ENCODE assay signal across 10 cellular contexts in the genomic region with DNA sequence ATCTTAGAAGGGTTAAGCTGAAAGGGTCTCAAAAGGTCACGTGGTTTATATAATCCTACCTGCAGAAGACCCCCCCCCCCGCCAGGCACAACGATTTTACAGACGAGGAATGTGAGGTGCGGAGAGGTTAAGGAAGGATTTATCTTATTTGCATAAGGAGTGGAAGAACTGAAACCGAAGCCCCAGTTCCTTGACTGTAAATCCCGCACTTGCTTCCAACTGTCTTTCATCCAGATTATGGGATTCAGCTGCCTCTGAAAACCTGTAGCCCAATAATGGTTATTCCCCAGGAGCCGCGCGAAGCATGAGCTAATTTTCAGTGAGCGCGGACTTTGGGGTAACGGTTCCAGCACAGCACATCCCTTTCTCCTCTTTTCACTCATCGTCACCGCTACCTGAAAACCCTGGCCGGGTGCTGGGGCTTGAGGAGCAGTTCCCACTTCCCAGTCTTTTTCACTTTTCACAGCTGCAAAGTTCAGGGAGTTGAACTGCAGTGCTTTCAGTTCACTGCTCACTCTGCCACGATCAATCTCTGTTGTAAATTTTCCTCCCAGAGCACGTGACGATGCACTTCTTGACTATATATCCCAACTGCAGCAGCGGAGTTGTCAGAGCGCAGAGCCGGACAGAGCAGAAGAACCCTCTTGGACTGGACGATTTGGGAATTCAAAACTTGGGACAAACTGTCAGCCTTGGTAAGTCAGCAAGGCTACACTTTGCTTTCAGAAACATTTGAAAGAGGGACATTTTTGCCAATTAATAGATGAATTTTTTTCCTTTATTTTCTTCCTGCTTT. TPM values are rescaled to one million over a fixed set of nuclear protein-coding genes. Genes with fewer than 3 reads are reported as not detected.
DNase-seq lines count a peak whose midpoint lies in the region; FAIRE-seq and TF ChIP-seq lines count a peak whose summit lies in the region.
"Had no signal": no experiment of that assay in that cellular context is flagged by ENCODE, and none has a peak within 500 bp of the region (broad histone marks: within the 10 kb centered on the region; RNA-seq: fewer than 3 reads in every experiment).

A gene with protein sequence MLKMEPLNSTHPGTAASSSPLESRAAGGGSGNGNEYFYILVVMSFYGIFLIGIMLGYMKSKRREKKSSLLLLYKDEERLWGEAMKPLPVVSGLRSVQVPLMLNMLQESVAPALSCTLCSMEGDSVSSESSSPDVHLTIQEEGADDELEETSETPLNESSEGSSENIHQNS (plus strand): TSS at position 611 of the 796 bp plus-strand sequence. CDS start 641 bp downstream, outside the sequence.

- WGBS in thyroid gland, 2 donors = 22 to 27% methylated on average over 23 of the region's 23 CpGs

- H2AFZ ChIP-seq in MM.1S (ENCODE audit: low read length) = no peak within 1 kb of the TSS

- TF ChIP-seq CTCF in LNCaP clone FGC (IDR thresholded peaks at IDR 0.05; ENCODE audit: control insufficient read depth, extremely low read depth, insufficient read depth) (no peak), thyroid gland (IDR thresholded peaks at IDR 0.05) (no peak), MM.1S (IDR thresholded peaks at IDR 0.05; ENCODE audit: low read length) (no peak), BE2C (IDR thresholded peaks at IDR 0.05; ENCODE audit: low read depth, low read length) (no peak)

- no peaks in the 10 kb centered on the region for H3K9me3 ChIP-seq in duodenal mucosa (ENCODE audit: control insufficient read depth in 1 of 2, low read length in 2 of 2)
- H3K9me3 ChIP-seq in thyroid gland = no peaks in the 10 kb centered on the region
- H3K9me3 ChIP-seq in MM.1S (replicated peaks; ENCODE audit: insufficient read depth, low read length) = no peaks in the 10 kb centered on the region
- H3K9me3 ChIP-seq in BE2C = no peaks in the 10 kb centered on the region

- FAIRE-seq in frontal cortex (lab: Jason Lieb, UNC) = no peak
- FAIRE-seq: GM18507 had no signal

- no peak within 1 kb of the TSS for H3K4me2 ChIP-seq in MM.1S (ENCODE audit: low read depth, low read length)

- peak in 1 of 2 donors; percentile 84 for TF ChIP-seq POLR2A in thyroid gland (IDR thresholded peaks at IDR 0.05)

- H3K9ac ChIP-seq in duodenal mucosa (ENCODE audit: low read depth in 1 of 2, low read length in 2 of 2) = peak within 1 kb of the TSS in 1 of 2 donors; percentile 37
- H3K9ac ChIP-seq in MM.1S (ENCODE audit: low read length) = no peak within 1 kb of the TSS

- H3K27ac ChIP-seq in duodenal mucosa (ENCODE audit: low read depth, low read length) = peak within 1 kb of the TSS; percentile 44
- H3K27ac ChIP-seq in thyroid gland = peak within 1 kb of the TSS; percentile 77 to 99 (median 89)
- no peak within 1 kb of the TSS for H3K27ac ChIP-seq in MM.1S (ENCODE audit: low read length)

- H3K4me1 ChIP-seq in duodenal mucosa (ENCODE audit: control insufficient read depth in 1 of 2, insufficient read depth in 2 of 2, low read length in 2 of 2) (peaks cover 0 to 3% of the 10 kb centered on the region in 2 donors), thyroid gland (peaks cover 30 to 32% of the 10 kb centered on the region in 2 donors), MM.1S (ENCODE audit: low read length) (no peaks in the 10 kb centered on the region), BE2C (peaks cover 18% of the 10 kb centered on the region)

- peak within 1 kb of the TSS; percentile 46 for H3K4me3 ChIP-seq in LNCaP clone FGC (ENCODE audit: low read depth, low read length)
- peak within 1 kb of the TSS; percentile 25 to 70 for H3K4me3 ChIP-seq in duodenal mucosa (ENCODE audit: low read depth in 1 of 2, low read length in 2 of 2)
- H3K4me3 ChIP-seq in thyroid gland (replicated peaks in 1 of 3) = peak within 1 kb of the TSS; percentile 2 to 36 (median 28)
- H3K4me3 ChIP-seq in MM.1S (ENCODE audit: low read length) = no peak within 1 kb of the TSS
- H3K4me3 ChIP-seq in BE2C (ENCODE audit: low read depth, low read length) = no peak within 1 kb of the TSS

- intact Hi-C loops in thyroid gland (cut with DNase I) = loop anchor here (10.0 kb wide), 1 partner anchor 67 kb away; no protein-coding TSS in a partner anchor

- H3K36me3 ChIP-seq in duodenal mucosa (ENCODE audit: control insufficient read depth in 1 of 2, insufficient read depth in 2 of 2, low read length in 2 of 2) (no peaks in the 10 kb centered on the region), thyroid gland (no peaks in the 10 kb centered on the region), MM.1S (replicated peaks; ENCODE audit: insufficient read depth, low read length) (no peaks in the 10 kb centered on the region), BE2C (no peaks in the 10 kb centered on the region)

- DNase-seq in LNCaP clone FGC (ENCODE audit: low read depth) (no peak), mesenteric fat pad (ENCODE audit: low spot score) (no peak), thyroid gland (peak; percentile 48 to 55), frontal cortex (ENCODE audit: low spot score in 2 of 2) (no peak), MM.1S (no peak), T-helper 2 cell (no peak), BE2C (no peak)
- DNase-seq: activated naive CD8-positive, alpha-beta T cell treated with anti-CD3 and anti-CD28 coated beads, Interleukin-2, amount 50 U/mL, for 24 hours had no signal

- H3F3A ChIP-seq in MM.1S (ENCODE audit: insufficient read depth, low read length) = no peaks in the 10 kb centered on the region

- H3K79me2 ChIP-seq in MM.1S (ENCODE audit: low read length) = no peaks in the 10 kb centered on the region

- H3K27me3 ChIP-seq in duodenal mucosa (ENCODE audit: control insufficient read depth in 1 of 2, insufficient read depth in 2 of 2, low read length in 2 of 2) (no peaks in the 10 kb centered on the region), thyroid gland (no peaks in the 10 kb centered on the region), MM.1S (replicated peaks; ENCODE audit: insufficient read depth, low read length) (no peaks in the 10 kb centered on the region), BE2C (no peaks in the 10 kb centered on the region)

- no peaks in the 10 kb centered on the region for H4K20me1 ChIP-seq in MM.1S (ENCODE audit: insufficient read depth, low read length)

- no peaks in the 10 kb centered on the region for H3K9me2 ChIP-seq in MM.1S (replicated peaks; ENCODE audit: insufficient read depth, low read length)

RNA-seq across cellular contexts. Expression of the gene that starts here (rescaled TPM):
- total RNA-seq in mesenteric fat pad (15.0 TPM), thyroid gland (10 to 100 TPM in 3 of 4 donors, 1 to 10 TPM in 1; 7.8 to 19.6 (median 18.4) TPM), frontal cortex (2.4 TPM)
- polyA plus RNA-seq in BE2C (2012; ENCODE audit: insufficient read depth, insufficient read length, low read depth) = 1.3 TPM

Comparison
In these comparisons a context has a peak if more than half of its experiments do, and no peak if none do; other contexts are left out.
1. DNase-seq: peak in thyroid gland (2 of 2); none in LNCaP clone FGC (single experiment), mesenteric fat pad (single experiment), frontal cortex (0 of 2), MM.1S (single experiment), T-helper 2 cell (0 of 5) and BE2C (single experiment).
2. H3K4me3 ChIP-seq: peak in LNCaP clone FGC (single experiment), duodenal mucosa (2 of 2) and thyroid gland (3 of 3); none in MM.1S (single experiment) and BE2C (single experiment).